8 cellular contexts compared by ENCODE assay signal in genomic region chr1:11645670-11646265, GRCh38. TPM values are rescaled to one million over a fixed set of nuclear protein-coding genes. Genes with fewer than 3 reads are reported as not detected.
DNase-seq lines count a peak whose midpoint lies in the region; ATAC-seq and TF ChIP-seq lines count a peak whose summit lies in the region.

No MANE protein-coding gene starts in this region.

- ATAC-seq in activated T-cell treated with anti-CD3 and anti-CD28 coated beads, Interleukin-2, amount 50 U/mL, for 72 hours (replicated peaks in 1 of 2) = peak; percentile 48 to 50
- no peak for ATAC-seq in thoracic aorta (ENCODE audit: insufficient number of reproducible peaks, low FRiP score, low read depth)
- ATAC-seq in GM18907 (IDR thresholded peaks at IDR 0.05; ENCODE audit: unreplicated experiment) = no peak

- no peaks in the 10 kb centered on the region for H3K27me3 Mint-ChIP-seq in activated T-cell treated with anti-CD3 and anti-CD28 coated beads, Interleukin-2, amount 50 U/mL, for 72 hours (ENCODE audit: low read depth)

- no peak overlapping the region for H3K27ac Mint-ChIP-seq in activated T-cell treated with anti-CD3 and anti-CD28 coated beads, Interleukin-2, amount 50 U/mL, for 72 hours

- no peaks in the 10 kb centered on the region for H3K9me3 ChIP-seq in thoracic aorta

- H3K27me3 ChIP-seq in thoracic aorta (replicated peaks; ENCODE audit: insufficient read depth) = peaks cover 5% of the 10 kb centered on the region

- H3K4me3 ChIP-seq in thoracic aorta = no peak overlapping the region

- H3K4me3 Mint-ChIP-seq in activated T-cell treated with anti-CD3 and anti-CD28 coated beads, Interleukin-2, amount 50 U/mL, for 72 hours = no peak overlapping the region

- peaks cover 10% of the 10 kb centered on the region for H3K4me1 Mint-ChIP-seq in activated T-cell treated with anti-CD3 and anti-CD28 coated beads, Interleukin-2, amount 50 U/mL, for 72 hours (ENCODE audit: low read depth)

- no peaks in the 10 kb centered on the region for H3K9me3 Mint-ChIP-seq in activated T-cell treated with anti-CD3 and anti-CD28 coated beads, Interleukin-2, amount 50 U/mL, for 72 hours

- no peaks in the 10 kb centered on the region for H3K36me3 ChIP-seq in thoracic aorta

- peak; percentile 63 for TF ChIP-seq CTCF in thoracic aorta (IDR thresholded peaks at IDR 0.05)

- no peak overlapping the region for H3K27ac ChIP-seq in thoracic aorta

- peaks cover 5 to 27% of the 10 kb centered on the region in 2 donors for H3K4me1 ChIP-seq in thoracic aorta (ENCODE audit: control insufficient read depth in 1 of 2, low read depth in 2 of 2)

- DNase-seq in D341Med (ENCODE audit: low spot score) = peak; percentile 77
- peak; percentile 78 to 82 for DNase-seq in Kasumi-1 (lab: John Stamatoyannopoulos, UW)
- peak; percentile 66 for DNase-seq in RPMI7951 (ENCODE audit: low read depth)
- peak; percentile 85 to 88 for DNase-seq in activated T-cell treated with anti-CD3 and anti-CD28 coated beads, Interleukin-2, amount 50 U/mL, for 72 hours
- DNase-seq in fibroblast of the conjunctiva (ENCODE audit: low read depth) = peak; percentile 61
- DNase-seq in occipital lobe (lab: John Stamatoyannopoulos, UW) = peak; percentile 57
- DNase-seq in thoracic aorta (ENCODE audit: low spot score) = no peak

- H3K36me3 Mint-ChIP-seq in activated T-cell treated with anti-CD3 and anti-CD28 coated beads, Interleukin-2, amount 50 U/mL, for 72 hours (ENCODE audit: insufficient read depth in 2 of 2) = no peaks in the 10 kb centered on the region

RNA-seq across cellular contexts. Expression of gene FBXO2, which starts 8.5 kb away (rescaled TPM):
- 0.10 and 0.36 TPM in 2 replicates for total RNA-seq in RPMI7951 (2014; rRNA removed; shearing (Covaris generic))
- 1 to 10 TPM; 1.9 to 3.9 TPM for total RNA-seq in activated T-cell treated with anti-CD3 and anti-CD28 coated beads, Interleukin-2, amount 50 U/mL, for 72 hours
- total RNA-seq in occipital lobe (2.7 TPM), thoracic aorta (10 to 100 TPM in 1 of 2 donors, 1 to 10 TPM in 1; 3.8 to 12.9 TPM)

RNA-seq across cellular contexts. Expression of gene FBXO44, which starts 8.9 kb away (rescaled TPM):
- 4.7 and 6.7 TPM in 2 replicates for total RNA-seq in RPMI7951 (2014; rRNA removed; shearing (Covaris generic))
- total RNA-seq in activated T-cell treated with anti-CD3 and anti-CD28 coated beads, Interleukin-2, amount 50 U/mL, for 72 hours = 10 to 100 TPM; 24.8 to 30.3 TPM
- total RNA-seq in occipital lobe (30.3 TPM), thoracic aorta (10 to 100 TPM; 21.9 to 35.2 TPM)

RNA-seq across cellular contexts. Expression of gene FBXO6, which starts 18.2 kb away (rescaled TPM):
- 2.3 and 2.9 TPM in 2 replicates for total RNA-seq in RPMI7951 (2014; rRNA removed; shearing (Covaris generic))
- 10 to 100 TPM; 10.9 to 11.3 TPM for total RNA-seq in activated T-cell treated with anti-CD3 and anti-CD28 coated beads, Interleukin-2, amount 50 U/mL, for 72 hours
- total RNA-seq in occipital lobe (7.6 TPM), thoracic aorta (10 to 100 TPM in 1 of 2 donors, 1 to 10 TPM in 1; 9.4 to 11.5 TPM)

RNA-seq across cellular contexts. Expression of gene MAD2L2, which starts 35.2 kb away (rescaled TPM):
- 143 and 155 TPM in 2 replicates for total RNA-seq in RPMI7951 (2014; rRNA removed; shearing (Covaris generic))
- 10 to 100 TPM; 76.5 to 78.7 TPM for total RNA-seq in activated T-cell treated with anti-CD3 and anti-CD28 coated beads, Interleukin-2, amount 50 U/mL, for 72 hours
- total RNA-seq in occipital lobe (43.4 TPM), thoracic aorta (10 to 100 TPM; 26.9 to 27.3 TPM)

RNA-seq across cellular contexts. Expression of gene DRAXIN, which starts 45.7 kb away (rescaled TPM):
- under 0.01 and 0.10 TPM in 2 replicates for total RNA-seq in RPMI7951 (2014; rRNA removed; shearing (Covaris generic))
- under 1 TPM; 0.12 to 0.30 TPM for total RNA-seq in activated T-cell treated with anti-CD3 and anti-CD28 coated beads, Interleukin-2, amount 50 U/mL, for 72 hours
- total RNA-seq in occipital lobe = 107 TPM
- total RNA-seq in thoracic aorta = under 1 TPM in 1 of 2 donors, not detected in 1; 0.35 TPM

Comparison
In these comparisons a context has a peak if more than half of its experiments do, and no peak if none do; other contexts are left out.
1. ATAC-seq: peak in activated T-cell treated with anti-CD3 and anti-CD28 coated beads, Interleukin-2, amount 50 U/mL, for 72 hours (2 of 2); none in thoracic aorta (single experiment) and GM18907 (single experiment).